In genomic region chr7:99791021-99791420, GRCh38 we compare ENCODE assay signal across 1 cellular context.
TF ChIP-seq lines count a peak whose summit lies in the region.

No MANE protein-coding gene starts in this region.

TF ChIP-seq in HepG2, 621 proteins besides CTCF, POLR2A, EP300 and RAD21:
- no peak for TF ChIP-seq ZNF552 (CRISPR knock-in tag; IDR thresholded peaks at IDR 0.05; ENCODE audit: borderline replicate concordance)
- no peak for TF ChIP-seq NFATC3 (CRISPR knock-in tag; IDR thresholded peaks at IDR 0.05)
- no peak for TF ChIP-seq POGZ (CRISPR knock-in tag; IDR thresholded peaks at IDR 0.05)
- no peak for TF ChIP-seq HNRNPL (IDR thresholded peaks at IDR 0.05; ENCODE audit: low read depth, low read length)
- no peak for TF ChIP-seq THAP11 (CRISPR knock-in tag; IDR thresholded peaks at IDR 0.05)
- no peak for TF ChIP-seq ZNF207 (IDR thresholded peaks at IDR 0.05; ENCODE audit: borderline replicate concordance)
- TF ChIP-seq RXRA (CRISPR knock-in tag; IDR thresholded peaks at IDR 0.05), result no peak
- no peak for TF ChIP-seq BCL3 (CRISPR knock-in tag; IDR thresholded peaks at IDR 0.05)
- TF ChIP-seq KDM2A (CRISPR knock-in tag; IDR thresholded peaks at IDR 0.05; ENCODE audit: borderline replicate concordance, low read depth), result no peak
- no peak for TF ChIP-seq CCAR2 (optimal IDR thresholded peaks at IDR 0.05; ENCODE audit: low read depth, low read length)
- no peak for TF ChIP-seq MBD4 (IDR thresholded peaks at IDR 0.05; ENCODE audit: borderline replicate concordance, low read length)
- TF ChIP-seq ZNF576 (CRISPR knock-in tag; IDR thresholded peaks at IDR 0.05), result no peak
- no peak for TF ChIP-seq MXD1 (CRISPR knock-in tag; IDR thresholded peaks at IDR 0.05)
- no peak for TF ChIP-seq BCLAF1 (IDR thresholded peaks at IDR 0.05)
- no peak for TF ChIP-seq MAF1 (CRISPR knock-in tag; IDR thresholded peaks at IDR 0.05; ENCODE audit: borderline replicate concordance)
- TF ChIP-seq ATF1 (CRISPR knock-in tag; IDR thresholded peaks at IDR 0.05), result no peak
